1 cellular context compared by ENCODE assay signal in genomic region chr12:24854908-24855307, GRCh38.
TF ChIP-seq lines count a peak whose summit lies in the region.

No MANE protein-coding gene starts in this region.

TF ChIP-seq in HepG2, 621 proteins besides CTCF, POLR2A, EP300 and RAD21 (continued from another document):
- TF ChIP-seq CSRNP1 (CRISPR knock-in tag; IDR thresholded peaks at IDR 0.05) (no peak), ZNF234 (CRISPR knock-in tag; conservative IDR thresholded peaks at IDR 0.05) (no peak), PAX8 (CRISPR knock-in tag; IDR thresholded peaks at IDR 0.05; ENCODE audit: borderline replicate concordance) (no peak), ZNF672 (CRISPR knock-in tag; IDR thresholded peaks at IDR 0.05) (no peak), MTA1 (CRISPR knock-in tag; IDR thresholded peaks at IDR 0.05; ENCODE audit: borderline replicate concordance) (no peak), THAP11 (CRISPR knock-in tag; IDR thresholded peaks at IDR 0.05) (no peak)
